10 cellular contexts compared by ENCODE assay signal in the genomic region with DNA sequence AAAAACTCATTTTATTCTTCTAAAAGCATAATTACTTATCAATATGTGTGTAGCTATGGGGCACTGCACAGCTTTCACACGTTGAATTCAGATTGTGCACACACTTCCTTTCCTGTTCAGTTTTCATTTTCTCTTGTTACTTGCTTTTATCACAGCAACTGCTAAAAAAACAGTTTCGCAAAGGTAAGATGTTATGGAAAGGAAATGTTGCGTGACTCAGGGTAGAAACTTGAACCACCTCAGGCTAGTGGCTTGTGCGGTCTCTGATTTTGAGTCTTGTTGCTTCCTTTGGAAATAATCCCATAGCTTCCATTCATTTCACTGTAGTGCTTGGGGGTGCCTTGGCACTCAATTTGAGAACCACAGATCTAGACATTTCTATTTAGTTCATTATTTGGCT.
DNase-seq lines count a peak whose midpoint lies in the region; ATAC-seq and TF ChIP-seq lines count a peak whose summit lies in the region.
"Had no signal": no experiment of that assay in that cellular context is flagged by ENCODE, and none has a peak within 500 bp of the region (broad histone marks: within the 10 kb centered on the region; RNA-seq: fewer than 3 reads in every experiment).

No MANE protein-coding gene starts in this region.

- no peak overlapping the region for H3K27ac ChIP-seq in body of pancreas

- ATAC-seq in GM21381 (IDR thresholded peaks at IDR 0.05; ENCODE audit: unreplicated experiment) (peak; percentile 87), HG03520 (IDR thresholded peaks at IDR 0.05; ENCODE audit: unreplicated experiment) (peak; percentile 67), body of pancreas (no peak)
- ATAC-seq: left lobe of liver had no signal

- H3K4me3 ChIP-seq in cardiac fibroblast (replicated peaks in 1 of 2; ENCODE audit: low read depth in 2 of 2, low read length in 2 of 2) (no peak overlapping the region), body of pancreas (no peak overlapping the region)

- no peaks in the 10 kb centered on the region for H3K27me3 ChIP-seq in body of pancreas

- 84 to 92% methylated on average over 4 of the region's 4 CpGs for WGBS in body of pancreas, 2 donors

- in situ Hi-C loops in Caki2 (cut with HindIII; ENCODE audit: low pct_unique_long_range_greater_than_20kb, low sequenced_read_pairs): no loop called here

- H3K4me1 ChIP-seq in body of pancreas: no peaks in the 10 kb centered on the region

- H3K36me3 ChIP-seq in body of pancreas (replicated peaks in 1 of 2; ENCODE audit: insufficient read depth in 1 of 2, low read depth in 2 of 2): no peaks in the 10 kb centered on the region

- intact Hi-C loops in body of pancreas (cut with DNase I): no loop called here

- no peak for TF ChIP-seq POLR2A in body of pancreas (IDR thresholded peaks at IDR 0.05)

- H3K9me3 ChIP-seq in body of pancreas: no peaks in the 10 kb centered on the region

- TF ChIP-seq CTCF in cardiac fibroblast (IDR thresholded peaks at IDR 0.05; ENCODE audit: low read depth, low read length) (no peak), body of pancreas (IDR thresholded peaks at IDR 0.05) (no peak)

- DNase-seq in Caki2 (ENCODE audit: low read depth) (peak; percentile 80), cardiac fibroblast (ENCODE audit: low read depth in 2 of 2) (peak; percentile 48 to 90), GF-D8 (lab: John Stamatoyannopoulos, UW) (no peak), NCI-H1417 treated with DMSO at 0.1 percent for 48 hours (lab: John Stamatoyannopoulos, UW) (no peak), body of pancreas (no peak)
- DNase-seq in stimulated activated naive CD4-positive, alpha-beta T cell treated with Interleukin-2 at 50 U/mL for 16 hours (lab: John Stamatoyannopoulos, UW): no peak
- DNase-seq: NCI-H1105 treated with DMSO at 0.1 percent for 48 hours had no signal

Comparison
In these comparisons a context has a peak if more than half of its experiments do, and no peak if none do; other contexts are left out.
1. DNase-seq: peak in Caki2 (single experiment) and cardiac fibroblast (2 of 2); none in GF-D8 (single experiment), NCI-H1417 treated with DMSO at 0.1 percent for 48 hours (single experiment), body of pancreas (0 of 4) and stimulated activated naive CD4-positive, alpha-beta T cell treated with Interleukin-2 at 50 U/mL for 16 hours (single experiment).